In the genomic region with DNA sequence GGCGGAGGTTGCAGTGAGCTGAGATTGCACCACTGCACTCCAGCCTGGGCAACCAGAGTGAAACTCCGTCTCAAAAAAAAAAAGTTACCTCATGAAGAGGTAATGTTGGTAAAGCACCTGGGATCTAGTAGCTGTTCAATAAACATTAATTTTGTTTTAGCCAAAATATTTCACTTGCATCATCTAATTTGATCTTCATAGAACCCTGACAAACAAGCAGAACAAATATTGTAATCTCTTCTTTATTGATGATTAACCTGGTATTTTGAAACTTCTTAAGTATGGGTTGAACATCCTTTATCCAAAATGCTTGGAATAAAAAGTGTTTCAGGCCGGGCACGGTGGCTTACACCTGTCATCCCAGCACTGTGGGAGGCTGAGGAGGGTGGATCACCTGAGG, we compare ENCODE assay signal across 1 cellular context.
TF ChIP-seq lines count a peak whose summit lies in the region.

No MANE protein-coding gene starts in this region.

TF ChIP-seq in liver, 16 proteins besides CTCF, POLR2A, EP300 and RAD21 (continued from another document):
- TF ChIP-seq JUND (IDR thresholded peaks at IDR 0.05) (peak; percentile 66 to 68), HNF4A (conservative IDR thresholded peaks at IDR 0.05) (peak; percentile 66 to 68), FOXA2 (IDR thresholded peaks at IDR 0.05) (peak; percentile 62), RXRA (IDR thresholded peaks at IDR 0.05) (peak; percentile 69 to 72), HNF4G (IDR thresholded peaks at IDR 0.05) (no peak), TAF1 (conservative IDR thresholded peaks at IDR 0.05) (no peak)
- TF ChIP-seq, protein P1, sequence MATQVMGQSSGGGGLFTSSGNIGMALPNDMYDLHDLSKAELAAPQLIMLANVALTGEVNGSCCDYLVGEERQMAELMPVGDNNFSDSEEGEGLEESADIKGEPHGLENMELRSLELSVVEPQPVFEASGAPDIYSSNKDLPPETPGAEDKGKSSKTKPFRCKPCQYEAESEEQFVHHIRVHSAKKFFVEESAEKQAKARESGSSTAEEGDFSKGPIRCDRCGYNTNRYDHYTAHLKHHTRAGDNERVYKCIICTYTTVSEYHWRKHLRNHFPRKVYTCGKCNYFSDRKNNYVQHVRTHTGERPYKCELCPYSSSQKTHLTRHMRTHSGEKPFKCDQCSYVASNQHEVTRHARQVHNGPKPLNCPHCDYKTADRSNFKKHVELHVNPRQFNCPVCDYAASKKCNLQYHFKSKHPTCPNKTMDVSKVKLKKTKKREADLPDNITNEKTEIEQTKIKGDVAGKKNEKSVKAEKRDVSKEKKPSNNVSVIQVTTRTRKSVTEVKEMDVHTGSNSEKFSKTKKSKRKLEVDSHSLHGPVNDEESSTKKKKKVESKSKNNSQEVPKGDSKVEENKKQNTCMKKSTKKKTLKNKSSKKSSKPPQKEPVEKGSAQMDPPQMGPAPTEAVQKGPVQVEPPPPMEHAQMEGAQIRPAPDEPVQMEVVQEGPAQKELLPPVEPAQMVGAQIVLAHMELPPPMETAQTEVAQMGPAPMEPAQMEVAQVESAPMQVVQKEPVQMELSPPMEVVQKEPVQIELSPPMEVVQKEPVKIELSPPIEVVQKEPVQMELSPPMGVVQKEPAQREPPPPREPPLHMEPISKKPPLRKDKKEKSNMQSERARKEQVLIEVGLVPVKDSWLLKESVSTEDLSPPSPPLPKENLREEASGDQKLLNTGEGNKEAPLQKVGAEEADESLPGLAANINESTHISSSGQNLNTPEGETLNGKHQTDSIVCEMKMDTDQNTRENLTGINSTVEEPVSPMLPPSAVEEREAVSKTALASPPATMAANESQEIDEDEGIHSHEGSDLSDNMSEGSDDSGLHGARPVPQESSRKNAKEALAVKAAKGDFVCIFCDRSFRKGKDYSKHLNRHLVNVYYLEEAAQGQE (IDR thresholded peaks at IDR 0.05), result no peak
